Comparison of ENCODE assay signal across 27 cellular contexts in genomic region chr10:124894569-124895215, GRCh38.
"Had no signal": no experiment of that assay in that cellular context is flagged by ENCODE, and none has a peak within 500 bp of the region (broad histone marks: within the 10 kb centered on the region; RNA-seq: fewer than 3 reads in every experiment).

No MANE protein-coding gene starts in this region.

- H3K4me1 ChIP-seq: adrenal gland, lower lobe of right lung, right lobe of liver, testis, transverse colon had no signal

- H3K36me3 Mint-ChIP-seq: activated naive CD4-positive, alpha-beta T cell treated with anti-CD3 and anti-CD28 coated beads, Interleukin-2, amount 50 U/mL, for 72 hours; natural killer cell treated with Interleukin-12 subunit alpha and Interleukin-12 subunit beta and Interleukin-15 and Interleukin-18, amount 100 ng/mL, for 72 hours had no signal

- DNase-seq: activated CD4-positive, alpha-beta memory T cell treated with anti-CD3 and anti-CD28 coated beads, Interleukin-2, amount 10 ng/mL, durations not matched to agents 7 days and 5 days; activated CD4-positive, alpha-beta T cell treated with anti-CD3 and anti-CD28 coated beads, Interleukin-2, amount 10 ng/mL, durations not matched to agents 24 days and 14 days; activated CD4-positive, CD25-positive, alpha-beta regulatory T cell treated with anti-CD3 and anti-CD28 coated beads, Interleukin-2, amount 50 U/mL, for 72 hours; activated CD8-positive, alpha-beta memory T cell treated with anti-CD3 and anti-CD28 coated beads, Interleukin-2, amount 50 U/mL, for 48 hours; activated naive CD4-positive, alpha-beta T cell; activated T-cell treated with anti-CD3 and anti-CD28 coated beads, Interleukin-2, amount 50 U/mL, for 4 hours; adrenal gland; body of pancreas; effector memory CD8-positive, alpha-beta T cell; foreskin melanocyte; kidney glomerular epithelial cell; lower lobe of right lung; mesenchymal stem cell; mucosa of descending colon; stimulated activated CD4-positive, alpha-beta T cell treated with anti-CD3 and anti-CD28 coated beads, Interleukin-2, amount 100 ng/mL, for 48 hours; stimulated activated naive CD8-positive, alpha-beta T cell treated with anti-CD3 and anti-CD28 coated beads, Interleukin-15, Interleukin-2, amounts not matched to agents 100 U/mL and 50 U/mL, for 24 hours; SW 1271; T-helper 9 cell; testis; transverse colon had no signal

- H3K27me3 ChIP-seq: adrenal gland, body of pancreas, cardiac muscle cell, right lobe of liver, testis had no signal

- H3K27me3 Mint-ChIP-seq: activated T-helper 17 cell treated with anti-CD3 and anti-CD28 coated beads, Interleukin-2, amount 50 U/mL, for 72 hours had no signal

- H3K27ac ChIP-seq: adrenal gland, body of pancreas, cardiac muscle cell, coronary artery, lower lobe of right lung, right lobe of liver, testis, transverse colon had no signal

- H3K27ac Mint-ChIP-seq: activated CD4-positive, alpha-beta memory T cell treated with anti-CD3 and anti-CD28 coated beads, Interleukin-2, amount 10 ng/mL, durations not matched to agents 7 days and 5 days; activated CD4-positive, alpha-beta T cell treated with anti-CD3 and anti-CD28 coated beads, Interleukin-2, amount 10 ng/mL, durations not matched to agents 24 days and 14 days; activated naive CD4-positive, alpha-beta T cell treated with anti-CD3 and anti-CD28 coated beads, Interleukin-2, amount 50 U/mL, for 72 hours; activated T-helper 17 cell treated with anti-CD3 and anti-CD28 coated beads, Interleukin-2, amount 50 U/mL, for 72 hours; effector memory CD8-positive, alpha-beta T cell; natural killer cell treated with Interleukin-12 subunit alpha and Interleukin-12 subunit beta and Interleukin-15 and Interleukin-18, amount 100 ng/mL, for 72 hours; T-helper 1 cell treated with Interleukin-12 subunit alpha and Interleukin-12 subunit beta and Interleukin-4 antibody, amounts not matched to agents 30 μg/mL and 1 μg/mL, for 36 hours had no signal

- H3K9me3 ChIP-seq: adrenal gland, body of pancreas, lower lobe of right lung, mucosa of descending colon, right lobe of liver, testis, transverse colon had no signal

- H3K36me3 ChIP-seq: adrenal gland, cardiac muscle cell, lower lobe of right lung, right lobe of liver, transverse colon had no signal

- H3K4me3 Mint-ChIP-seq: activated CD4-positive, alpha-beta memory T cell treated with anti-CD3 and anti-CD28 coated beads, Interleukin-2, amount 10 ng/mL, durations not matched to agents 7 days and 5 days; activated CD4-positive, alpha-beta T cell treated with anti-CD3 and anti-CD28 coated beads, Interleukin-2, amount 10 ng/mL, durations not matched to agents 24 days and 14 days; activated T-cell treated with anti-CD3 and anti-CD28 coated beads, Interleukin-2, amount 50 U/mL, for 4 hours; activated T-helper 17 cell treated with anti-CD3 and anti-CD28 coated beads, Interleukin-2, amount 50 U/mL, for 72 hours; effector memory CD8-positive, alpha-beta T cell; natural killer cell treated with Interleukin-12 subunit alpha and Interleukin-12 subunit beta and Interleukin-15 and Interleukin-18, amount 100 ng/mL, for 72 hours; T-helper 1 cell treated with Interleukin-12 subunit alpha and Interleukin-12 subunit beta and Interleukin-4 antibody, amounts not matched to agents 30 μg/mL and 1 μg/mL, for 36 hours had no signal

- H3K9me3 Mint-ChIP-seq: activated CD4-positive, alpha-beta memory T cell treated with anti-CD3 and anti-CD28 coated beads, Interleukin-2, amount 10 ng/mL, durations not matched to agents 7 days and 5 days; activated CD4-positive, alpha-beta T cell treated with anti-CD3 and anti-CD28 coated beads, Interleukin-2, amount 10 ng/mL, durations not matched to agents 24 days and 14 days; activated naive CD4-positive, alpha-beta T cell treated with anti-CD3 and anti-CD28 coated beads, Interleukin-2, amount 50 U/mL, for 72 hours; activated T-cell treated with anti-CD3 and anti-CD28 coated beads, Interleukin-2, amount 50 U/mL, for 4 hours; activated T-helper 17 cell treated with anti-CD3 and anti-CD28 coated beads, Interleukin-2, amount 50 U/mL, for 72 hours; effector memory CD8-positive, alpha-beta T cell; natural killer cell treated with Interleukin-12 subunit alpha and Interleukin-12 subunit beta and Interleukin-15 and Interleukin-18, amount 100 ng/mL, for 72 hours; T-helper 1 cell treated with Interleukin-12 subunit alpha and Interleukin-12 subunit beta and Interleukin-4 antibody, amounts not matched to agents 30 μg/mL and 1 μg/mL, for 36 hours had no signal

- H3K4me1 Mint-ChIP-seq: activated CD4-positive, alpha-beta memory T cell treated with anti-CD3 and anti-CD28 coated beads, Interleukin-2, amount 10 ng/mL, durations not matched to agents 7 days and 5 days; activated CD4-positive, alpha-beta T cell treated with anti-CD3 and anti-CD28 coated beads, Interleukin-2, amount 10 ng/mL, durations not matched to agents 24 days and 14 days; activated T-helper 17 cell treated with anti-CD3 and anti-CD28 coated beads, Interleukin-2, amount 50 U/mL, for 72 hours had no signal

- H3K4me3 ChIP-seq: adrenal gland, body of pancreas, cardiac muscle cell, coronary artery, lower lobe of right lung, mucosa of descending colon, right lobe of liver, testis, transverse colon had no signal
